ENCODE assay signal across 9 cellular contexts in the genomic region with DNA sequence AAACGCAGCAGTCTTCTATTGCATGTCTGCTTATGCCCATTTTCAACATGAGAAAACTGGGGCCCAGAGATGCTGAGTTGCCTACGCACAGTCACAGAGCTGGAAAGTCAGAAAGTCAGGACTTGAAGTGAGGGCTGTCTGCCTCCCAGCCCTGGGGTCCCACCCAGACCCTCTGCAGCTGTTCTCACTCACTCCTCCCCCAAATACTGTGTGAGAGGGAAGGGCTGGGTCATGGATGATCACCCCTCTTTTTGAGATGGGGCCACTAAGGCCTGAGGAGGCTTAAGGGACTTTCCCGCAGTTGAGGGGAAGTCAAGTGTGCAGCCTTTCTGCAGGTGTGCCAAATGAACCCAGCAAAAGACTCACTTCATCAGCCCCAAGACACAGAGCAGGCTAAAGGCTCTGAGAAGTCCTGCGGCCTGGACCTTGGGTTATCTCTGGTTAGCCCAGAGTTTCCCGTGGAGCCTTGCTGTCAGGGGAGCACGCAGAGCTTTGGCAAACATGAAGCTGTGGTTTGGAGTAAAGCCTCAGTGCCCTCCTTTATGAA. TPM values are rescaled to one million over a fixed set of nuclear protein-coding genes. Genes with fewer than 3 reads are reported as not detected.
DNase-seq lines count a peak whose midpoint lies in the region; ATAC-seq and TF ChIP-seq lines count a peak whose summit lies in the region.
"Had no signal": no experiment of that assay in that cellular context is flagged by ENCODE, and none has a peak within 500 bp of the region (broad histone marks: within the 10 kb centered on the region; RNA-seq: fewer than 3 reads in every experiment).

No MANE protein-coding gene starts in this region.

- H3K36me3 Mint-ChIP-seq in MCF 10A (ENCODE audit: insufficient read depth, unreplicated experiment): no peaks in the 10 kb centered on the region

- peaks cover 24% of the 10 kb centered on the region for H3K27me3 Mint-ChIP-seq in MCF 10A (ENCODE audit: insufficient read depth, unreplicated experiment)

- peak; percentile 46 for DNase-seq in COLO668 (lab: John Stamatoyannopoulos, UW; ENCODE audit: unreplicated experiment)
- peak; percentile 100 for DNase-seq in NAMALWA (ENCODE audit: low spot score)
- no peak for DNase-seq in NOMO-1 treated with DMSO at 0.1 percent for 48 hours (lab: John Stamatoyannopoulos, UW; ENCODE audit: unreplicated experiment)
- DNase-seq in NCI-H2196 (lab: John Stamatoyannopoulos, UW; ENCODE audit: unreplicated experiment): no peak
- no peak for DNase-seq in MCF 10A (ENCODE audit: unreplicated experiment)
- no peak for DNase-seq in EL

- H3K4me3 Mint-ChIP-seq in MCF 10A (ENCODE audit: unreplicated experiment): no peak overlapping the region
- H3K4me3 Mint-ChIP-seq: T-helper 1 cell treated with Interleukin-12 subunit alpha and Interleukin-12 subunit beta and Interleukin-4 antibody, amounts not matched to agents 30 μg/mL and 1 μg/mL, for 36 hours had no signal

- TF ChIP-seq CTCF in MCF 10A (IDR thresholded peaks at IDR 0.05; ENCODE audit: unreplicated experiment): no peak

- ATAC-seq in GM18907 (IDR thresholded peaks at IDR 0.05; ENCODE audit: unreplicated experiment) (peak; percentile 90), HG02798 (IDR thresholded peaks at IDR 0.05; ENCODE audit: poor library complexity, unreplicated experiment) (peak; percentile 92)

- H3K4me1 Mint-ChIP-seq in MCF 10A (ENCODE audit: insufficient read depth, unreplicated experiment): peaks cover 6% of the 10 kb centered on the region

- H3K27ac Mint-ChIP-seq in MCF 10A (ENCODE audit: low read depth, unreplicated experiment): no peak overlapping the region

- intact Hi-C loops in MCF 10A (cut with micrococcal nuclease): no loop called here

- H3K9me3 Mint-ChIP-seq in MCF 10A (ENCODE audit: unreplicated experiment): no peaks in the 10 kb centered on the region
- H3K9me3 Mint-ChIP-seq: T-helper 1 cell treated with Interleukin-12 subunit alpha and Interleukin-12 subunit beta and Interleukin-4 antibody, amounts not matched to agents 30 μg/mL and 1 μg/mL, for 36 hours had no signal

- POLR2A ChIA-PET in MCF 10A (lab: Yijun Ruan, JAX): no interaction called here

- CTCF ChIA-PET in MCF 10A (lab: Yijun Ruan, JAX): interaction anchor here (0.5 to 0.6 kb wide), 2 partner anchors 99 to 713 kb away, joined by 4 to 5 read pairs; no protein-coding TSS in a partner anchor

- BruUV-seq in MCF 10A (replicated peaks; lab: Mats Ljungman, UMichigan): no TSS peak

RNA-seq across cellular contexts. Expression of a gene that starts 18.7 kb away (rescaled TPM):
- not detected in 2 replicates for total RNA-seq in MCF 10A (2022)

Comparison
In these comparisons a context has a peak if more than half of its experiments do, and no peak if none do; other contexts are left out.
1. DNase-seq: peak in COLO668 (single experiment) and NAMALWA (single experiment); none in NOMO-1 treated with DMSO at 0.1 percent for 48 hours (single experiment), NCI-H2196 (single experiment), MCF 10A (single experiment) and EL (single experiment).